ENCODE assay signal across 5 cellular contexts in the genomic region with DNA sequence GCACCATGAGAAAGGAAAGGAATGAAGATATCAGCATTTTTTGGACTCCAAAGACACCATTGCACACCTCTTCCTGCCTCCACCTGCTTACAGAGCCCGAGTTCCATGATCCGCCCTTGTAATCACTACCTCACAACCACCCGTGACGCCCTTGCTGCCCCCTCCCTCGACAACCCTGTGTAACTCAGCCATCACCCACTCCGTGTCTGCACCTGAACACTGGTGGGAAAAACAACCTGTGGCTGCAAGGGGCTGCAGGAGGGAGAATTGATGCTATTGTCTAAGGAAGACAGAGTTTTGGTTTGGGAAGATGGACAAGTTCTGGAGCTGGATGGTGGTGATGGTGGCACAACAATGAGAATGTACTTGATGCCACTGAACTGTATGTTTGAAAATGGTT. TPM values are rescaled to one million over a fixed set of nuclear protein-coding genes. Genes with fewer than 3 reads are reported as not detected.
"Had no signal": no experiment of that assay in that cellular context is flagged by ENCODE, and none has a peak within 500 bp of the region (broad histone marks: within the 10 kb centered on the region; RNA-seq: fewer than 3 reads in every experiment).

No MANE protein-coding gene starts in this region.

- H3K27ac ChIP-seq: HL-60 had no signal

- DNase-seq: IMR-90 had no signal

- ATAC-seq: HepG2, K562 had no signal

- H3K4me3 ChIP-seq: K562 had no signal

RNA-seq across cellular contexts. Expression of gene ZIC5, which starts 27.0 kb away (rescaled TPM):
- total RNA-seq: HT-29, IMR-90 had no signal

RNA-seq across cellular contexts. Expression of gene ZIC2, which starts 37.0 kb away (rescaled TPM):
- total RNA-seq: HepG2, IMR-90 had no signal
